Comparison of ENCODE assay signal across 33 cellular contexts in genomic region chr22:46224771-46225290, GRCh38. TPM values are rescaled to one million over a fixed set of nuclear protein-coding genes. Genes with fewer than 3 reads are reported as not detected.
"Had no signal": no experiment of that assay in that cellular context is flagged by ENCODE, and none has a peak within 500 bp of the region (broad histone marks: within the 10 kb centered on the region; RNA-seq: fewer than 3 reads in every experiment).

No MANE protein-coding gene starts in this region.

- H3K27ac Mint-ChIP-seq: activated CD4-positive, alpha-beta memory T cell treated with anti-CD3 and anti-CD28 coated beads, Interleukin-2, amount 10 ng/mL, durations not matched to agents 7 days and 5 days; activated CD8-positive, alpha-beta memory T cell treated with anti-CD3 and anti-CD28 coated beads, Interleukin-2, amount 10 ng/mL, durations not matched to agents 7 days and 5 days had no signal

- H3K27me3 Mint-ChIP-seq: activated CD4-positive, alpha-beta memory T cell treated with anti-CD3 and anti-CD28 coated beads, Interleukin-2, amount 10 ng/mL, durations not matched to agents 7 days and 5 days; activated CD8-positive, alpha-beta memory T cell treated with anti-CD3 and anti-CD28 coated beads, Interleukin-2, amount 10 ng/mL, durations not matched to agents 7 days and 5 days; activated naive CD8-positive, alpha-beta T cell treated with anti-CD3 and anti-CD28 coated beads, Interleukin-2, amount 10 ng/mL, durations not matched to agents 7 days and 5 days had no signal

- DNase-seq: activated CD4-positive, alpha-beta memory T cell treated with anti-CD3 and anti-CD28 coated beads, Interleukin-2, amount 10 ng/mL, durations not matched to agents 7 days and 5 days; activated CD4-positive, alpha-beta T cell treated with anti-CD3 and anti-CD28 coated beads for 1 hour; activated CD4-positive, alpha-beta T cell treated with anti-CD3 and anti-CD28 coated beads for 48 hours; activated CD4-positive, CD25-positive, alpha-beta regulatory T cell; activated CD8-positive, alpha-beta memory T cell treated with anti-CD3 and anti-CD28 coated beads for 24 hours; activated CD8-positive, alpha-beta memory T cell treated with anti-CD3 and anti-CD28 coated beads, Interleukin-2, amount 10 ng/mL, durations not matched to agents 7 days and 5 days; activated CD8-positive, alpha-beta memory T cell treated with anti-CD3 and anti-CD28 coated beads, Interleukin-2, amount 50 U/mL, for 48 hours; activated effector memory CD4-positive, alpha-beta T cell treated with Interleukin-2 at 50 U/mL for 16 hours; activated naive CD4-positive, alpha-beta T cell treated with anti-CD3 and anti-CD28 coated beads, Interleukin-2, amount 50 U/mL, for 16 hours; activated naive CD8-positive, alpha-beta T cell treated with anti-CD3 and anti-CD28 coated beads, Interleukin-2, amount 10 ng/mL, durations not matched to agents 7 days and 5 days; activated T-cell treated with anti-CD3 and anti-CD28 coated beads, Interleukin-2, amount 50 U/mL, for 48 hours; body of pancreas; caudate nucleus; cerebellar nuclear complex; NCI-H1092 treated with DMSO at 0.1 percent for 48 hours; NCI-H1417; NCI-H146; NCI-H187 treated with DMSO at 0.1 percent for 48 hours; NCI-H2081; NCI-H2171 treated with DMSO at 0.1 percent for 48 hours; NCI-H2227 treated with DMSO at 0.1 percent for 48 hours; NCI-H446 treated with DMSO at 0.1 percent for 48 hours; NCI-H524 treated with DMSO at 0.1 percent for 48 hours; PC-9; T1000; WERI-Rb-1 had no signal

- H2AFZ ChIP-seq: PC-9 had no signal

- H3K36me3 ChIP-seq: breast epithelium had no signal

- H3K4me3 Mint-ChIP-seq: activated CD4-positive, alpha-beta memory T cell treated with anti-CD3 and anti-CD28 coated beads, Interleukin-2, amount 10 ng/mL, durations not matched to agents 7 days and 5 days; activated CD8-positive, alpha-beta memory T cell treated with anti-CD3 and anti-CD28 coated beads, Interleukin-2, amount 10 ng/mL, durations not matched to agents 7 days and 5 days; activated naive CD8-positive, alpha-beta T cell treated with anti-CD3 and anti-CD28 coated beads, Interleukin-2, amount 10 ng/mL, durations not matched to agents 7 days and 5 days had no signal

- H3K9me3 Mint-ChIP-seq: activated CD4-positive, alpha-beta memory T cell treated with anti-CD3 and anti-CD28 coated beads, Interleukin-2, amount 10 ng/mL, durations not matched to agents 7 days and 5 days had no signal

- H3K9me3 ChIP-seq: body of pancreas, breast epithelium had no signal

- H3K4me1 ChIP-seq: body of pancreas, breast epithelium had no signal

- ATAC-seq: activated CD8-positive, alpha-beta memory T cell treated with anti-CD3 and anti-CD28 coated beads, Interleukin-2, amount 10 ng/mL, durations not matched to agents 7 days and 5 days; body of pancreas; Right ventricle myocardium inferior had no signal

- H3K27me3 ChIP-seq: body of pancreas, breast epithelium had no signal

- H3K27ac ChIP-seq: body of pancreas, PC-9, RWPE1, WERI-Rb-1 had no signal

- H3K4me2 ChIP-seq: PC-9 had no signal

- H3K4me3 ChIP-seq: body of pancreas, breast epithelium, PC-9 had no signal

RNA-seq across cellular contexts. Expression of gene PKDREJ, which starts 38.3 kb away (rescaled TPM):
- total RNA-seq: activated CD4-positive, alpha-beta memory T cell treated with anti-CD3 and anti-CD28 coated beads, Interleukin-2, amount 10 ng/mL, durations not matched to agents 7 days and 5 days; activated CD8-positive, alpha-beta memory T cell treated with anti-CD3 and anti-CD28 coated beads, Interleukin-2, amount 10 ng/mL, durations not matched to agents 7 days and 5 days; activated naive CD8-positive, alpha-beta T cell treated with anti-CD3 and anti-CD28 coated beads, Interleukin-2, amount 10 ng/mL, durations not matched to agents 7 days and 5 days; astrocyte; M059J; PC-9; T-helper 1 cell treated with Interleukin-12 subunit alpha and Interleukin-12 subunit beta and Interleukin-4 antibody, amounts not matched to agents 30 ng/mL and 1 ng/mL, for 36 hours; T-helper 2 cell treated with Interferon-gamma antibody and Interleukin-4, amounts not matched to agents 100 ng/mL and 5 ng/mL, for 36 hours had no signal
